In the genomic region with DNA sequence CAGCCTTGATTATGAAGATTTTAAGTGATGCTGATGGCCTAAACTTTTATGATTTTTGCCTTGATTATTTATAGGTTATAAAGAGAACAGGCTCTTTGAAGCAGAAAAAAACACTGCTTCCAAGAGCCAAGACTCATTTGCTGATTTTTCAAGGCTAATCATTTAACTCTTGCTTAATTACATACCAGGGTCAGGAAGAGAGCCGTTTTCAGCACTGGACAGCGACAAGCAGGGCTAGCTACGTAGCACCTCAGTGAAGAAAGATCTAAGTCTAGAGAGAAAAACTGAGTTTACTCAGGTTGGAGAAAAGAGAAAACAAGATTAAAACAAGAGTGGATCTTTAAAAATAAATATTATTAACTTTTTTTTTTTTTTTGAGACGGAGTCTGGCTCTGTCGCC, we compare ENCODE assay signal across 11 cellular contexts.
A peak's percentile ranks its signal among the peaks of the same experiment; 100 is the strongest.
DNase-seq lines count a peak whose midpoint lies in the region; ATAC-seq, FAIRE-seq and TF ChIP-seq lines count a peak whose summit lies in the region.
"Had no signal": no experiment of that assay in that cellular context is flagged by ENCODE, and none has a peak within 500 bp of the region (broad histone marks: within the 10 kb centered on the region; RNA-seq: fewer than 3 reads in every experiment).

No MANE protein-coding gene starts in this region.

- H3K36me3 ChIP-seq in fibroblast of lung (ENCODE audit: control insufficient read depth, insufficient read depth, low read length) = no peaks in the 10 kb centered on the region
- H3K36me3 ChIP-seq: BLaER1 treated with 17β-estradiol and CSF1 and Interleukin-3, amounts not matched to agents 10 nM and 100 nM had no signal

- CTCF ChIA-PET in activated naive CD4-positive, alpha-beta T cell treated with anti-CD3 and anti-CD28 coated beads for 36 hours (lab: Charles Lee) = interaction anchor here (0.6 kb wide), 1 partner anchor 85 kb away, joined by 5 read pairs; no protein-coding TSS in a partner anchor

- no peak overlapping the region for H3K27ac Mint-ChIP-seq in activated naive CD4-positive, alpha-beta T cell treated with anti-CD3 and anti-CD28 coated beads for 36 hours
- H3K27ac Mint-ChIP-seq: T-helper 2 cell treated with Interferon-gamma antibody and Interleukin-4, amounts not matched to agents 5 μg/mL and 100 μg/mL, for 36 hours had no signal

- H3K4me3 Mint-ChIP-seq in activated naive CD4-positive, alpha-beta T cell treated with anti-CD3 and anti-CD28 coated beads for 36 hours = no peak overlapping the region
- H3K4me3 Mint-ChIP-seq: T-helper 2 cell treated with Interferon-gamma antibody and Interleukin-4, amounts not matched to agents 5 μg/mL and 100 μg/mL, for 36 hours had no signal

- H3K4me1 Mint-ChIP-seq in activated naive CD4-positive, alpha-beta T cell treated with anti-CD3 and anti-CD28 coated beads for 36 hours (ENCODE audit: low read depth) = no peaks in the 10 kb centered on the region

- H3K9me3 Mint-ChIP-seq in activated naive CD4-positive, alpha-beta T cell treated with anti-CD3 and anti-CD28 coated beads for 36 hours = no peaks in the 10 kb centered on the region
- H3K9me3 Mint-ChIP-seq: T-helper 2 cell treated with Interferon-gamma antibody and Interleukin-4, amounts not matched to agents 5 μg/mL and 100 μg/mL, for 36 hours had no signal

- DNase-seq in activated naive CD4-positive, alpha-beta T cell treated with anti-CD3 and anti-CD28 coated beads for 36 hours = peak; percentile 52
- DNase-seq in activated naive CD4-positive, alpha-beta T cell treated with anti-CD3 and anti-CD28 coated beads, Interleukin-2, amount 50 U/mL, for 16 hours = no peak
- DNase-seq in RPMI8226 (peak; percentile 55), fibroblast of lung (ENCODE audit: low read depth in 2 of 2) (peak; percentile 42 to 43), smooth muscle cell of the brain vasculature (ENCODE audit: low read depth, low spot score) (peak; percentile 29), NCI-H1105 (lab: John Stamatoyannopoulos, UW) (no peak), D721Med (ENCODE audit: insufficient read length, low spot score) (no peak)

- H3K36me3 Mint-ChIP-seq in activated naive CD4-positive, alpha-beta T cell treated with anti-CD3 and anti-CD28 coated beads for 36 hours (ENCODE audit: low read depth) = no peaks in the 10 kb centered on the region

- no peak for TF ChIP-seq CTCF in fibroblast of lung (conservative IDR thresholded peaks at IDR 0.05 in 1 of 2, IDR thresholded peaks at IDR 0.05 in 1 of 2; ENCODE audit: low read depth in 1 of 2, low read length in 2 of 2)
- no peak for TF ChIP-seq CTCF in D721Med (IDR thresholded peaks at IDR 0.05; ENCODE audit: insufficient read depth, missing control alignments)

- peaks cover 11% of the 10 kb centered on the region for H3K27me3 Mint-ChIP-seq in activated naive CD4-positive, alpha-beta T cell treated with anti-CD3 and anti-CD28 coated beads for 36 hours (ENCODE audit: low read depth)

- no peak for FAIRE-seq in D721Med (lab: Jason Lieb, UNC)

- H3K9ac ChIP-seq in fibroblast of lung (ENCODE audit: insufficient read depth, low read length) = no peak overlapping the region
- H3K9ac ChIP-seq: BLaER1 treated with 17β-estradiol and CSF1 and Interleukin-3, amounts not matched to agents 10 nM and 100 nM; KMS-11 had no signal

- intact Hi-C loops in activated naive CD4-positive, alpha-beta T cell treated with anti-CD3 and anti-CD28 coated beads for 36 hours (cut with micrococcal nuclease) = no loop called here

- no peak overlapping the region for H3K4me3 ChIP-seq in fibroblast of lung (replicated peaks in 1 of 4; ENCODE audit: control extremely low read depth in 1 of 4, insufficient read depth in 1 of 4, low read depth in 3 of 4, low read length in 4 of 4)
- H3K4me3 ChIP-seq: BLaER1 treated with 17β-estradiol and CSF1 and Interleukin-3, amounts not matched to agents 10 nM and 100 nM had no signal

- no peaks in the 10 kb centered on the region for H3K4me1 ChIP-seq in fibroblast of lung (ENCODE audit: control insufficient read depth, extremely low read depth, insufficient read depth, low read length)

- no peaks in the 10 kb centered on the region for H4K20me1 ChIP-seq in fibroblast of lung (ENCODE audit: control insufficient read depth, extremely low read depth, insufficient read depth, low read length)

- no peaks in the 10 kb centered on the region for H3K9me3 ChIP-seq in fibroblast of lung (ENCODE audit: control insufficient read depth, insufficient read depth, low read depth, low read length)
- H3K9me3 ChIP-seq: BLaER1 treated with 17β-estradiol and CSF1 and Interleukin-3, amounts not matched to agents 10 nM and 100 nM had no signal

- no peak overlapping the region for H3K27ac ChIP-seq in fibroblast of lung (ENCODE audit: insufficient read depth, low read length)
- H3K27ac ChIP-seq: BLaER1 treated with 17β-estradiol and CSF1 and Interleukin-3, amounts not matched to agents 10 nM and 100 nM; KMS-11 had no signal

- no peak overlapping the region for H3K4me2 ChIP-seq in fibroblast of lung (ENCODE audit: extremely low read depth, insufficient read depth, low read length)
- H3K4me2 ChIP-seq: BLaER1 treated with 17β-estradiol and CSF1 and Interleukin-3, amounts not matched to agents 10 nM and 100 nM; KMS-11 had no signal

- no peak for ATAC-seq in GM19395 (IDR thresholded peaks at IDR 0.05; ENCODE audit: unreplicated experiment)

- no peaks in the 10 kb centered on the region for H3K79me2 ChIP-seq in fibroblast of lung (ENCODE audit: control insufficient read depth, insufficient read depth, low read length)

- no peaks in the 10 kb centered on the region for H3K27me3 ChIP-seq in fibroblast of lung (ENCODE audit: control insufficient read depth, insufficient read depth, low read length)
- H3K27me3 ChIP-seq: BLaER1 treated with 17β-estradiol and CSF1 and Interleukin-3, amounts not matched to agents 10 nM and 100 nM had no signal

- no peak overlapping the region for H2AFZ ChIP-seq in fibroblast of lung (ENCODE audit: low read length)

Comparison
In these comparisons a context has a peak if more than half of its experiments do, and no peak if none do; other contexts are left out.
1. DNase-seq: peak in activated naive CD4-positive, alpha-beta T cell treated with anti-CD3 and anti-CD28 coated beads for 36 hours (single experiment), RPMI8226 (single experiment), fibroblast of lung (2 of 2) and smooth muscle cell of the brain vasculature (single experiment); none in activated naive CD4-positive, alpha-beta T cell treated with anti-CD3 and anti-CD28 coated beads, Interleukin-2, amount 50 U/mL, for 16 hours (single experiment), NCI-H1105 (single experiment) and D721Med (single experiment).